17 cellular contexts compared by ENCODE assay signal in the genomic region with DNA sequence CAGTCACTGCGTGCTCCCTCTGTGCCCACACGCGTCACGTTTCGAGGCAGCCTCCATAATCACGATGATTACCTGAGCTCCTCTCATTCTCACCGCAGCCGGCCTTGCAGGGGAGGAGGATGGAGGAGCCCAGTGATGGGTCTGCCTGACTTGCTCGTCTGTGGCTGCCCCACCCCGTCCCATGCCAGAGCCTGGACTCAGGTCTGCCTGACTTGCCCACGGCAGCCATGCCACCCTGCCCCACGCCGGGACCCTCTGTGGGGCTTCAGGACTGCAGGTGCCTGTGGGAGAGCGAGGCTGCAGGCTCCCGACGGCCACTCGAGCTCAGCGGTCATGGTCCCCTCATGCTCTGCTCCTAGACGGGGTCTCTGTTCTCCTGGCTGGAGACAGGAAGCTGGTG.
DNase-seq lines count a peak whose midpoint lies in the region; ATAC-seq, FAIRE-seq and TF ChIP-seq lines count a peak whose summit lies in the region.
"Had no signal": no experiment of that assay in that cellular context is flagged by ENCODE, and none has a peak within 500 bp of the region (broad histone marks: within the 10 kb centered on the region; RNA-seq: fewer than 3 reads in every experiment).

No MANE protein-coding gene starts in this region.

- H3K4me3 ChIP-seq in coronary artery (no peak overlapping the region), neuronal stem cell (ENCODE audit: low read length in 2 of 2) (no peak overlapping the region)
- H3K4me3 ChIP-seq: GM12878 had no signal

- H3K27ac ChIP-seq in coronary artery (no peak overlapping the region), neuronal stem cell (replicated peaks; ENCODE audit: low read length) (no peak overlapping the region)
- H3K27ac ChIP-seq: HL-60 had no signal

- H2AK5ac ChIP-seq in neuronal stem cell (ENCODE audit: low read depth, low read length), result no peak overlapping the region

- WGBS in neuronal stem cell (ENCODE audit: extremely low coverage in 2 of 2, insufficient read length in 2 of 2, insufficient replicate concordance in 1 of 2), 2 donors, result no CpG with 5 or more reads among the region's 19 CpGs

- DNase-seq in activated effector memory CD4-positive, alpha-beta T cell treated with anti-CD3 and anti-CD28 coated beads, Interleukin-2, amount 50 U/mL, for 16 hours, result peak; percentile 49
- no peak for DNase-seq in activated effector memory CD4-positive, alpha-beta T cell treated with Interleukin-2 at 50 U/mL for 16 hours
- DNase-seq in coronary artery (ENCODE audit: low spot score) (peak; percentile 62), neuronal stem cell (ENCODE audit: low spot score) (no peak), ureter (ENCODE audit: low spot score) (peak; percentile 40), RCC 7860 (ENCODE audit: low spot score) (no peak)
- DNase-seq: C1 segment of cervical spinal cord; Calu3; CD4-positive, alpha-beta T cell; DMS79 had no signal

- H3K27me3 ChIP-seq in neuronal stem cell (ENCODE audit: control insufficient read depth in 3 of 3, insufficient read depth in 3 of 3, low read depth in 1 of 3, low read length in 3 of 3), result no peaks in the 10 kb centered on the region

- no peak overlapping the region for H2BK120ac ChIP-seq in neuronal stem cell (ENCODE audit: low read depth, low read length)

- no peaks in the 10 kb centered on the region for H3K36me3 ChIP-seq in neuronal stem cell (replicated peaks in 1 of 2; ENCODE audit: control insufficient read depth in 2 of 2, insufficient read depth in 2 of 2, low read length in 2 of 2)

- H3K4ac ChIP-seq in neuronal stem cell (ENCODE audit: low read length), result no peak overlapping the region

- H2AFZ ChIP-seq in neuronal stem cell (ENCODE audit: low read length), result no peak overlapping the region

- H3K79me1 ChIP-seq in neuronal stem cell (ENCODE audit: low read depth, low read length), result no peaks in the 10 kb centered on the region

- H3K14ac ChIP-seq in neuronal stem cell (ENCODE audit: low read length), result no peak overlapping the region

- no peak for FAIRE-seq in RCC 7860 (lab: Jason Lieb, UNC)
- FAIRE-seq: A204.1, GM12878, GM18507, H1 had no signal

- no peak overlapping the region for H2BK12ac ChIP-seq in neuronal stem cell (ENCODE audit: low read length)

- TF ChIP-seq CTCF in coronary artery (IDR thresholded peaks at IDR 0.05), result no peak

- peak overlapping the region; percentile 11 for H2BK5ac ChIP-seq in neuronal stem cell (ENCODE audit: low read length)

- H3K4me1 ChIP-seq in neuronal stem cell (ENCODE audit: control insufficient read depth in 2 of 2, insufficient read depth in 1 of 2, low read depth in 1 of 2, low read length in 2 of 2), result no peaks in the 10 kb centered on the region

- H4K91ac ChIP-seq in neuronal stem cell (ENCODE audit: low read depth, low read length, poor library complexity), result no peak overlapping the region

- H3K4me2 ChIP-seq in neuronal stem cell (ENCODE audit: insufficient read depth, low read length, poor library complexity, severe bottlenecking), result no peak overlapping the region

- peak overlapping the region; percentile 83 for H3K18ac ChIP-seq in neuronal stem cell (ENCODE audit: low read length)

- peak overlapping the region; percentile 20 for H3K23ac ChIP-seq in neuronal stem cell (ENCODE audit: low read depth, low read length, poor library complexity)

- H3K9ac ChIP-seq in neuronal stem cell (ENCODE audit: low read depth, low read length, poor library complexity), result peak overlapping the region; percentile 15

- no peak overlapping the region for H2BK15ac ChIP-seq in neuronal stem cell (ENCODE audit: low read length)

- no peak overlapping the region for H4K8ac ChIP-seq in neuronal stem cell (ENCODE audit: low read depth, low read length)

- H3K9me3 ChIP-seq in neuronal stem cell (replicated peaks in 1 of 2; ENCODE audit: control insufficient read depth in 2 of 2, insufficient read depth in 1 of 2, low read depth in 1 of 2, low read length in 2 of 2), result peaks cover 0 to 4% of the 10 kb centered on the region in 2 donors

- ATAC-seq in GM19467 (IDR thresholded peaks at IDR 0.05; ENCODE audit: unreplicated experiment), result no peak
- ATAC-seq: GM12878, HCT116 had no signal

Comparison
In these comparisons a context has a peak if more than half of its experiments do, and no peak if none do; other contexts are left out.
1. DNase-seq: peak in activated effector memory CD4-positive, alpha-beta T cell treated with anti-CD3 and anti-CD28 coated beads, Interleukin-2, amount 50 U/mL, for 16 hours (single experiment), coronary artery (single experiment) and ureter (single experiment); none in activated effector memory CD4-positive, alpha-beta T cell treated with Interleukin-2 at 50 U/mL for 16 hours (single experiment), neuronal stem cell (single experiment) and RCC 7860 (single experiment).